In the genomic region with DNA sequence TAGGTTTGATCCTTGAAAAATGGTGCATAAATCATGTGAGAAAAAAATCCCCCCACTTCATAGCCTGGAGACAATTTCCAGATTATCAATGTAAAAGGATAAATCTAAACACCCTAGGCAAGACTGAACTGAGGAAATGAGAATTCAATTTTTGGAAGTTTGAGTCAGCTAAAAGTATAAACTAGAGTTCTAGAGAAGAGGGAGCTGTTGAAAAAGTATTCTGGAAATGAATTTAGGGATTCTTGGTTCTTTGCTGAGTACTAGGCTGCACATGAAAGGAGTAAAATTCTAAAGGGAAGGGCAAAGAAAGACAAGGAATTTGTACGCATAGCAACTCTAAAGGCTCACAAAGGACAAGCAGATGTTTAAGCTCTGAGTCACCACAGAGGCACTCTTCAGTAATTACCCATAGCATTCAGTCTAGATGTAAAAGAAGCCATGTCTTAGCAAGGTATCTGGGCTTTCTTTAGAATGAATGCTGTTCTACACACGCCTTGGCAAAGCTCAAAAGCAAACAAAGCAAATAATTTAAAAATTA, we compare ENCODE assay signal across 16 cellular contexts.
DNase-seq lines count a peak whose midpoint lies in the region; ATAC-seq lines count a peak whose summit lies in the region.
"Had no signal": no experiment of that assay in that cellular context is flagged by ENCODE, and none has a peak within 500 bp of the region (broad histone marks: within the 10 kb centered on the region; RNA-seq: fewer than 3 reads in every experiment).

No MANE protein-coding gene starts in this region.

- peak overlapping the region; percentile 21 for H3K27ac ChIP-seq in mesenchymal stem cell (ENCODE audit: low read length, poor library complexity, severe bottlenecking)

- H2BK12ac ChIP-seq in mesenchymal stem cell (ENCODE audit: low read length in 2 of 2) = no peak overlapping the region

- H2BK120ac ChIP-seq in mesenchymal stem cell (ENCODE audit: low read depth, low read length) = no peak overlapping the region

- WGBS in mesenchymal stem cell = 0% methylated on average over 1 of the region's 2 CpGs

- H3K27me3 ChIP-seq in mesenchymal stem cell (ENCODE audit: control insufficient read depth in 1 of 2, insufficient read depth in 1 of 2, low read length in 2 of 2) = no peaks in the 10 kb centered on the region

- peaks cover 0 to 8% (median 4%) of the 10 kb centered on the region in 9 donors for H3K9me3 Mint-ChIP-seq in naive thymus-derived CD8-positive, alpha-beta T cell
- H3K9me3 Mint-ChIP-seq: activated CD4-positive, alpha-beta T cell treated with anti-CD3 and anti-CD28 coated beads, Interleukin-2, amount 10 ng/mL, durations not matched to agents 7 days and 5 days had no signal

- no peaks in the 10 kb centered on the region for H3K4me1 ChIP-seq in mesenchymal stem cell (ENCODE audit: control insufficient read depth, insufficient read depth, low read depth, low read length)

- H2BK15ac ChIP-seq in mesenchymal stem cell (ENCODE audit: low read depth, poor library complexity, severe bottlenecking) = no peak overlapping the region

- H3K36me3 Mint-ChIP-seq in naive thymus-derived CD8-positive, alpha-beta T cell = no peaks in the 10 kb centered on the region
- H3K36me3 Mint-ChIP-seq: activated naive CD4-positive, alpha-beta T cell treated with anti-CD3 and anti-CD28 coated beads, Interleukin-2, amount 10 ng/mL, durations not matched to agents 7 days and 5 days had no signal

- no peak overlapping the region for H3K14ac ChIP-seq in mesenchymal stem cell (ENCODE audit: low read length in 2 of 2)

- H4K91ac ChIP-seq in mesenchymal stem cell (ENCODE audit: low read length) = no peak overlapping the region

- no peak overlapping the region for H2AFZ ChIP-seq in mesenchymal stem cell (ENCODE audit: low read depth, low read length)

- no peaks in the 10 kb centered on the region for H3K27me3 Mint-ChIP-seq in naive thymus-derived CD8-positive, alpha-beta T cell
- H3K27me3 Mint-ChIP-seq: activated CD4-positive, alpha-beta T cell treated with anti-CD3 and anti-CD28 coated beads, Interleukin-2, amount 10 ng/mL, durations not matched to agents 7 days and 5 days; activated naive CD4-positive, alpha-beta T cell treated with anti-CD3 and anti-CD28 coated beads, Interleukin-2, amount 10 ng/mL, durations not matched to agents 7 days and 5 days; CD4-positive, alpha-beta T cell had no signal

- DNase-seq in EH (ENCODE audit: low read depth) = peak; percentile 1
- peak; percentile 17 for DNase-seq in NCI-H460 (ENCODE audit: extremely low read depth, low read depth)
- peak; percentile 45 for DNase-seq in dedifferentiated amniotic fluid mesenchymal stem cell (ENCODE audit: extremely low spot score)
- DNase-seq in mesenchymal stem cell = peak; percentile 73
- no peak for DNase-seq in putamen (ENCODE audit: low spot score)
- no peak for DNase-seq in activated T-cell treated with anti-CD3 and anti-CD28 coated beads for 4 hours
- no peak for DNase-seq in naive thymus-derived CD8-positive, alpha-beta T cell
- DNase-seq: activated CD4-positive, alpha-beta T cell treated with anti-CD3 and anti-CD28 coated beads, Interleukin-2, amount 10 ng/mL, durations not matched to agents 7 days and 5 days; activated naive CD4-positive, alpha-beta T cell treated with anti-CD3 and anti-CD28 coated beads, Interleukin-2, amount 10 ng/mL, durations not matched to agents 7 days and 5 days; CD4-positive, alpha-beta T cell; left cardiac atrium; NCI-H2081 treated with DMSO at 0.1 percent for 48 hours; occipital lobe; stimulated activated CD4-positive, alpha-beta T cell treated with anti-CD3 and anti-CD28 coated beads, Interleukin-1b, Interleukin-23, amount 100 ng/mL, for 48 hours; stimulated activated naive CD8-positive, alpha-beta T cell treated with anti-CD3 and anti-CD28 coated beads, Interleukin-15, Interleukin-2, amounts not matched to agents 100 U/mL and 50 U/mL, for 24 hours had no signal

- H3K4me3 Mint-ChIP-seq in naive thymus-derived CD8-positive, alpha-beta T cell = no peak overlapping the region
- H3K4me3 Mint-ChIP-seq: activated CD4-positive, alpha-beta T cell treated with anti-CD3 and anti-CD28 coated beads, Interleukin-2, amount 10 ng/mL, durations not matched to agents 7 days and 5 days; activated naive CD4-positive, alpha-beta T cell treated with anti-CD3 and anti-CD28 coated beads, Interleukin-2, amount 10 ng/mL, durations not matched to agents 7 days and 5 days; CD4-positive, alpha-beta T cell had no signal

- no peak overlapping the region for H3K4ac ChIP-seq in mesenchymal stem cell (ENCODE audit: low read depth in 1 of 2, low read length in 2 of 2)

- no peaks in the 10 kb centered on the region for H3K4me1 Mint-ChIP-seq in naive thymus-derived CD8-positive, alpha-beta T cell
- H3K4me1 Mint-ChIP-seq: activated CD4-positive, alpha-beta T cell treated with anti-CD3 and anti-CD28 coated beads, Interleukin-2, amount 10 ng/mL, durations not matched to agents 7 days and 5 days; activated naive CD4-positive, alpha-beta T cell treated with anti-CD3 and anti-CD28 coated beads, Interleukin-2, amount 10 ng/mL, durations not matched to agents 7 days and 5 days had no signal

- H3K4me3 ChIP-seq in mesenchymal stem cell (ENCODE audit: insufficient read depth in 1 of 2, low read depth in 1 of 2, low read length in 2 of 2) = no peak overlapping the region

- H3K9ac ChIP-seq in mesenchymal stem cell (ENCODE audit: low read length) = no peak overlapping the region

- no peak overlapping the region for H3K27ac Mint-ChIP-seq in naive thymus-derived CD8-positive, alpha-beta T cell
- H3K27ac Mint-ChIP-seq: activated CD4-positive, alpha-beta T cell treated with anti-CD3 and anti-CD28 coated beads, Interleukin-2, amount 10 ng/mL, durations not matched to agents 7 days and 5 days; activated naive CD4-positive, alpha-beta T cell treated with anti-CD3 and anti-CD28 coated beads, Interleukin-2, amount 10 ng/mL, durations not matched to agents 7 days and 5 days; CD4-positive, alpha-beta T cell had no signal

- H3K18ac ChIP-seq in mesenchymal stem cell (ENCODE audit: low read depth in 1 of 2, low read length in 2 of 2) = no peak overlapping the region

- peaks cover 4% of the 10 kb centered on the region for H3K9me3 ChIP-seq in mesenchymal stem cell (ENCODE audit: control insufficient read depth, low read length)

- H3K79me1 ChIP-seq in mesenchymal stem cell (replicated peaks; ENCODE audit: low read length, poor library complexity, severe bottlenecking) = no peaks in the 10 kb centered on the region

- H2AK5ac ChIP-seq in mesenchymal stem cell (ENCODE audit: low read length, severe bottlenecking) = no peak overlapping the region

- no peak overlapping the region for H3K23ac ChIP-seq in mesenchymal stem cell (ENCODE audit: low read length in 2 of 2)

- POLR2A ChIA-PET in naive thymus-derived CD8-positive, alpha-beta T cell (lab: Charles Lee) = no interaction called here

- no peaks in the 10 kb centered on the region for H3K36me3 ChIP-seq in mesenchymal stem cell (ENCODE audit: control insufficient read depth in 1 of 2, insufficient read depth in 2 of 2, low read depth in 1 of 2, low read length in 2 of 2)

- no peak for ATAC-seq in HG03175 (IDR thresholded peaks at IDR 0.05; ENCODE audit: unreplicated experiment)
- no peak for ATAC-seq in naive thymus-derived CD8-positive, alpha-beta T cell
- ATAC-seq: left cardiac atrium; stimulated activated naive CD8-positive, alpha-beta T cell treated with anti-CD3 and anti-CD28 coated beads, Interleukin-15, Interleukin-2, amounts not matched to agents 100 U/mL and 50 U/mL, for 24 hours had no signal

- H4K8ac ChIP-seq in mesenchymal stem cell (ENCODE audit: low read length) = no peak overlapping the region

- no peak overlapping the region for H2BK5ac ChIP-seq in mesenchymal stem cell (ENCODE audit: low read depth, low read length, poor library complexity, severe bottlenecking)

- H3K4me2 ChIP-seq in mesenchymal stem cell (ENCODE audit: low read length, poor library complexity, severe bottlenecking) = no peak overlapping the region

Comparison
In these comparisons a context has a peak if more than half of its experiments do, and no peak if none do; other contexts are left out.
1. DNase-seq: peak in EH (single experiment), NCI-H460 (single experiment), dedifferentiated amniotic fluid mesenchymal stem cell (single experiment) and mesenchymal stem cell (single experiment); none in putamen (single experiment), activated T-cell treated with anti-CD3 and anti-CD28 coated beads for 4 hours (single experiment) and naive thymus-derived CD8-positive, alpha-beta T cell (0 of 10).